In the genomic region with DNA sequence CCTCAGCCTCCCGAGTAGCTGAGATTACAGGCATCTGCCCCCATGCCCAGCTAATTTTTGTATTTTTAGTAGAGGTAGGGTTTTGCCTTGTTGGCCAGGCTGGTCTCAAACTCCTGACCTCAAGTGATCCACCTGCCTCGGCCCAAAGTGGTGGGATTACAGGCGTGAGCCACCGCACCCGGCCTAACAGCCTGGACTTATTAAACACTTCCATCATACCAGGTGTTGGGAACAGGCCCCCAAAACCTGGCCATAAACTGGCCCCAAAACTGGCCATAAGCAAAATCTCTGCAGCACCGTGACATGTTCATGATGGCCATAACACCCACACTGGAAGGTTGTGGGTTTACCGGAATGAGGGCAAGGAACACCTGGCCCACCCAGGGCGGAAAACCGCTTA, we compare ENCODE assay signal across 2 cellular contexts. TPM values are rescaled to one million over a fixed set of nuclear protein-coding genes. Genes with fewer than 3 reads are reported as not detected.
"Had no signal": no experiment of that assay in that cellular context is flagged by ENCODE, and none has a peak within 500 bp of the region (broad histone marks: within the 10 kb centered on the region; RNA-seq: fewer than 3 reads in every experiment).

No MANE protein-coding gene starts in this region.

RNA-seq across cellular contexts. Expression of a gene that starts 49.6 kb away (rescaled TPM):
- total RNA-seq: natural killer cell; natural killer cell treated with Interleukin-12 subunit alpha and Interleukin-12 subunit beta and Interleukin-15 and Interleukin-18, amount 100 ng/mL, for 72 hours had no signal
